In the genomic region with DNA sequence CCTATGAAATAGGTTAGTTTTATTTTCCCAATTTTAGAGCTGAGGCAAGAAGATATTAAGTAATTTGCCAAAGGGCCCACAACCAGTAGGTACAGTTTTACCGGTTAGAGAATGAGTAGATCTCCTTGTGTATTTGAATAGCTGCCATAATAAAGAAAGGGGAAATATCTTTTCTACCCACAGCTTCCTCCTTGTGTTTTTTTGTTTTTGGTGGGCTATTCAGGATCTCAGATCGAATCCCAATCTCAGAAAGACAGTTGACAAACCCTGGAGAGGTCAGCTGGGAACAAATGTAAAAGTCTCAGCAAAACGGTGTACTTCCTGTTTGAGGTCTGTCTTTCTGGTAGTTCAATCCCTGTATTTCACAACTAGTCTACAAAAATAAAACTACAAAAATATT, we compare ENCODE assay signal across 8 cellular contexts. TPM values are rescaled to one million over a fixed set of nuclear protein-coding genes. Genes with fewer than 3 reads are reported as not detected.
DNase-seq lines count a peak whose midpoint lies in the region; ATAC-seq, FAIRE-seq and TF ChIP-seq lines count a peak whose summit lies in the region.

No MANE protein-coding gene starts in this region.

- H3K27ac ChIP-seq in A673 (ENCODE audit: low read depth, low read length, poor library complexity, severe bottlenecking): peak overlapping the region; percentile 52
- peak overlapping the region in 7 of 10 donors; percentile 4 to 77 (median 33) for H3K27ac ChIP-seq in heart right ventricle
- H3K27ac ChIP-seq in small intestine (ENCODE audit: low read depth in 1 of 2, low read length in 1 of 2): peak overlapping the region in 1 of 2 donors; percentile 71

- CTCF ChIA-PET in A673 (lab: Charles Lee): no interaction called here

- in situ Hi-C loops in G401 (cut with HindIII; ENCODE audit: low sequenced_read_pairs): no loop called here

- H3K9me3 ChIP-seq in A673 (ENCODE audit: low read depth, low read length, poor library complexity, severe bottlenecking) (no peaks in the 10 kb centered on the region), heart right ventricle (no peaks in the 10 kb centered on the region), small intestine (ENCODE audit: control insufficient read depth, low read depth) (no peaks in the 10 kb centered on the region)

- ATAC-seq in GM21515 (IDR thresholded peaks at IDR 0.05; ENCODE audit: unreplicated experiment) (peak; percentile 34), heart right ventricle (peak in 5 of 8 donors; percentile 36 to 55 (median 40)), GM18873 (IDR thresholded peaks at IDR 0.05; ENCODE audit: low FRiP score, unreplicated experiment) (no peak)

- WGBS in heart right ventricle, 2 donors: 44 to 53% methylated on average over 3 of the region's 3 CpGs
- 27 to 73% (median 53%) methylated on average over 3 of the region's 3 CpGs for WGBS in small intestine, 3 donors

- POLR2A ChIA-PET in A673 (lab: Charles Lee; ENCODE audit: low non-redundant PET): no interaction called here

- H3K27me3 ChIP-seq in A673 (replicated peaks; ENCODE audit: insufficient read depth, low read depth, low read length, poor library complexity): no peaks in the 10 kb centered on the region
- H3K27me3 ChIP-seq in heart right ventricle: no peaks in the 10 kb centered on the region
- no peaks in the 10 kb centered on the region for H3K27me3 ChIP-seq in small intestine (ENCODE audit: control insufficient read depth in 2 of 2, insufficient read depth in 2 of 2, low read length in 2 of 2)

- no TSS peak for BruUV-seq in A673 (replicated peaks; lab: Mats Ljungman, UMichigan)

- H3K4me1 ChIP-seq in A673 (ENCODE audit: insufficient read depth, low read length, poor library complexity, severe bottlenecking) (peaks cover 18% of the 10 kb centered on the region), heart right ventricle (peaks cover 0 to 46% (median 14%) of the 10 kb centered on the region in 9 donors), small intestine (ENCODE audit: control insufficient read depth in 2 of 2, insufficient read depth in 1 of 2, low read depth in 1 of 2, low read length in 1 of 2) (peaks cover 2 to 3% of the 10 kb centered on the region in 2 donors)

- intact Hi-C loops in A673 (cut with micrococcal nuclease; ENCODE audit: unreplicated experiment): no loop called here
- intact Hi-C loops in heart right ventricle (cut with DNase I): no loop called here

- H3K4me3 ChIP-seq in A673 (ENCODE audit: low read depth, low read length, poor library complexity, severe bottlenecking): no peak overlapping the region
- H3K4me3 ChIP-seq in heart right ventricle: peak overlapping the region in 1 of 10 donors; percentile 22
- H3K4me3 ChIP-seq in small intestine (ENCODE audit: low read depth in 1 of 2, low read length in 2 of 2): no peak overlapping the region

- DNase-seq in A673 (ENCODE audit: low spot score): no peak
- DNase-seq in NOMO-1 treated with dmso at 0.1 percent for 144 hours (lab: John Stamatoyannopoulos, UW; ENCODE audit: unreplicated experiment): peak; percentile 50
- DNase-seq in heart right ventricle: no peak
- no peak for DNase-seq in H4 (ENCODE audit: low spot score)
- no peak for DNase-seq in small intestine
- no peak for DNase-seq in G401 (ENCODE audit: low spot score)

- FAIRE-seq in small intestine (lab: Jason Lieb, UNC): no peak

- H3K36me3 ChIP-seq in A673 (ENCODE audit: insufficient read depth, low read length, poor library complexity, severe bottlenecking): no peaks in the 10 kb centered on the region
- no peaks in the 10 kb centered on the region for H3K36me3 ChIP-seq in heart right ventricle
- peaks cover 0 to 3% of the 10 kb centered on the region in 2 donors for H3K36me3 ChIP-seq in small intestine (ENCODE audit: control insufficient read depth in 2 of 2, insufficient read depth in 2 of 2, low read length in 2 of 2)

- TF ChIP-seq CTCF in A673 (conservative IDR thresholded peaks at IDR 0.05; ENCODE audit: low read depth, low read length) (no peak), heart right ventricle (IDR thresholded peaks at IDR 0.05) (no peak)

RNA-seq across cellular contexts. Expression of a gene that starts 11.8 kb away (rescaled TPM):
- total RNA-seq in A673 (2021) (31.9 and 32.7 TPM in 2 replicates), heart right ventricle (10 to 100 TPM in 7 of 10 donors, 1 to 10 TPM in 3; 9.3 to 18.4 (median 10.9) TPM)
- polyA plus RNA-seq in heart right ventricle (10 to 100 TPM in 1 of 2 donors, 1 to 10 TPM in 1; 3.6 to 13.0 TPM), small intestine (10 to 100 TPM; 27.5 to 40.6 (median 30.8) TPM)
- total RNA-seq in H4 (2014; rRNA removed; shearing (Covaris generic)): 34.3 and 36.1 TPM in 2 replicates
- total RNA-seq in G401 (2014; rRNA removed; shearing (Covaris generic)): 18.0 and 24.5 TPM in 2 replicates

RNA-seq across cellular contexts. Expression of a gene that starts 12.1 kb away (rescaled TPM):
- total RNA-seq in A673 (2021) (22.0 and 23.5 TPM in 2 replicates), heart right ventricle (10 to 100 TPM; 16.3 to 27.9 (median 20.1) TPM)
- polyA plus RNA-seq in heart right ventricle (10 to 100 TPM; 10.7 to 12.4 TPM), small intestine (10 to 100 TPM in 1 of 3 donors, 1 to 10 TPM in 2; 6.5 to 11.9 (median 7.2) TPM)
- total RNA-seq in H4 (2014; rRNA removed; shearing (Covaris generic)): 15.6 and 21.8 TPM in 2 replicates
- 6.6 and 7.7 TPM in 2 replicates for total RNA-seq in G401 (2014; rRNA removed; shearing (Covaris generic))

RNA-seq across cellular contexts. Expression of a gene that starts 42.2 kb away (rescaled TPM):
- total RNA-seq in A673 (2021) (17.9 and 25.4 TPM in 2 replicates), heart right ventricle (10 to 100 TPM; 26.7 to 39.7 (median 30.8) TPM)
- polyA plus RNA-seq in heart right ventricle (10 to 100 TPM; 24.6 to 48.8 TPM), small intestine (10 to 100 TPM; 33.4 to 77.0 (median 69.1) TPM)
- 81.9 and 83.9 TPM in 2 replicates for total RNA-seq in H4 (2014; rRNA removed; shearing (Covaris generic))
- 46.5 and 53.3 TPM in 2 replicates for total RNA-seq in G401 (2014; rRNA removed; shearing (Covaris generic))

RNA-seq across cellular contexts. Expression of a gene that starts 42.3 kb away (rescaled TPM):
- total RNA-seq in A673 (2021) (54.4 and 59.8 TPM in 2 replicates), heart right ventricle (10 to 100 TPM; 10.7 to 17.2 (median 13.3) TPM)
- polyA plus RNA-seq in heart right ventricle (10 to 100 TPM in 1 of 2 donors, 1 to 10 TPM in 1; 5.3 to 13.7 TPM), small intestine (10 to 100 TPM in 1 of 3 donors, 1 to 10 TPM in 2; 7.6 to 14.0 (median 8.5) TPM)
- total RNA-seq in H4 (2014; rRNA removed; shearing (Covaris generic)): 44.1 and 45.9 TPM in 2 replicates
- total RNA-seq in G401 (2014; rRNA removed; shearing (Covaris generic)): 51.8 and 52.9 TPM in 2 replicates
